In genomic region chr19:7970716-7971448, GRCh38 we compare ENCODE assay signal across 8 cellular contexts. TPM values are rescaled to one million over a fixed set of nuclear protein-coding genes. Genes with fewer than 3 reads are reported as not detected.
DNase-seq lines count a peak whose midpoint lies in the region; ATAC-seq and TF ChIP-seq lines count a peak whose summit lies in the region.

No MANE protein-coding gene starts in this region.

- H3K27me3 ChIP-seq in breast epithelium (no peaks in the 10 kb centered on the region), lower lobe of right lung (ENCODE audit: low read depth) (no peaks in the 10 kb centered on the region), upper lobe of right lung (no peaks in the 10 kb centered on the region)

- TF ChIP-seq CTCF in breast epithelium (IDR thresholded peaks at IDR 0.05) = peak; percentile 28 to 63 (median 51)
- peak; percentile 64 for TF ChIP-seq CTCF in lower lobe of right lung (IDR thresholded peaks at IDR 0.05)
- TF ChIP-seq CTCF in upper lobe of right lung (IDR thresholded peaks at IDR 0.05) = peak; percentile 68

- ATAC-seq in lower lobe of right lung (peak; percentile 53 to 58), upper lobe of right lung (peak; percentile 59)

- DNase-seq in A172 (ENCODE audit: low spot score) (peak; percentile 41), ELR (ENCODE audit: low read depth) (peak; percentile 64), NCI-H2171 treated with DMSO at 0.1 percent for 48 hours (lab: John Stamatoyannopoulos, UW) (peak; percentile 26), breast epithelium (ENCODE audit: low spot score in 2 of 2) (no peak), lower lobe of right lung (peak; percentile 35), upper lobe of right lung (no peak), middle frontal gyrus (ENCODE audit: extremely low spot score, low spot score) (no peak), NCI-H226 (no peak)

- H3K4me3 ChIP-seq in breast epithelium (no peak overlapping the region), lower lobe of right lung (no peak overlapping the region), upper lobe of right lung (no peak overlapping the region)

- H3K27ac ChIP-seq in breast epithelium = no peak overlapping the region
- no peak overlapping the region for H3K27ac ChIP-seq in lower lobe of right lung
- H3K27ac ChIP-seq in upper lobe of right lung = no peak overlapping the region

- no peaks in the 10 kb centered on the region for H3K9me3 ChIP-seq in breast epithelium
- no peaks in the 10 kb centered on the region for H3K9me3 ChIP-seq in lower lobe of right lung
- H3K9me3 ChIP-seq in upper lobe of right lung = no peaks in the 10 kb centered on the region

- intact Hi-C loops in breast epithelium (cut with DNase I; ENCODE audit: low total_unique reads) = no loop called here
- intact Hi-C loops in lower lobe of right lung (cut with DNase I) = no loop called here
- intact Hi-C loops in upper lobe of right lung (cut with DNase I) = no loop called here

- TF ChIP-seq POLR2A in breast epithelium (IDR thresholded peaks at IDR 0.05) = no peak

- no peaks in the 10 kb centered on the region for H3K36me3 ChIP-seq in breast epithelium
- peaks cover 84% of the 10 kb centered on the region for H3K36me3 ChIP-seq in lower lobe of right lung
- H3K36me3 ChIP-seq in upper lobe of right lung = peaks cover 73% of the 10 kb centered on the region

- H3K4me1 ChIP-seq in breast epithelium (no peaks in the 10 kb centered on the region), lower lobe of right lung (no peaks in the 10 kb centered on the region), upper lobe of right lung (no peaks in the 10 kb centered on the region)

RNA-seq across cellular contexts. Expression of gene TIMM44, which starts 27.4 kb away (rescaled TPM):
- total RNA-seq in A172 (2014; rRNA removed; shearing (Covaris generic)) = 82.0 and 92.0 TPM in 2 replicates
- total RNA-seq in breast epithelium = 10 to 100 TPM; 29.3 to 59.6 (median 57.8) TPM
- total RNA-seq in lower lobe of right lung = 45.2 TPM
- 49.8 TPM for total RNA-seq in upper lobe of right lung

RNA-seq across cellular contexts. Expression of gene ELAVL1, which starts 34.6 kb away (rescaled TPM):
- total RNA-seq in A172 (2014; rRNA removed; shearing (Covaris generic)) = 69.3 and 79.7 TPM in 2 replicates
- total RNA-seq in breast epithelium = 10 to 100 TPM; 28.6 to 30.8 (median 29.7) TPM
- 66.3 TPM for total RNA-seq in lower lobe of right lung
- 65.9 TPM for total RNA-seq in upper lobe of right lung

RNA-seq across cellular contexts. Expression of gene CTXN1, which starts 44.9 kb away (rescaled TPM):
- total RNA-seq in A172 (2014; rRNA removed; shearing (Covaris generic)) = 24.3 and 37.0 TPM in 2 replicates
- total RNA-seq in breast epithelium (1 to 10 TPM in 2 of 3 donors, under 1 TPM in 1; 0.32 to 9.5 (median 5.6) TPM), lower lobe of right lung (5.8 TPM), upper lobe of right lung (1.2 TPM)

RNA-seq across cellular contexts. Expression of gene SNAPC2, which starts 50.7 kb away (rescaled TPM):
- 30.6 and 44.5 TPM in 2 replicates for total RNA-seq in A172 (2014; rRNA removed; shearing (Covaris generic))
- total RNA-seq in breast epithelium (10 to 100 TPM; 13.8 to 14.8 (median 13.8) TPM), lower lobe of right lung (17.6 TPM), upper lobe of right lung (28.9 TPM)

RNA-seq across cellular contexts. Expression of gene TGFBR3L, which starts 56.3 kb away (rescaled TPM):
- 0.34 TPM in 1 of 2 replicates, not detected in the other for total RNA-seq in A172 (2014; rRNA removed; shearing (Covaris generic))
- total RNA-seq in breast epithelium (1 to 10 TPM in 1 of 3 donors, not detected in 2; 2.3 TPM), lower lobe of right lung (2.1 TPM), upper lobe of right lung (1.2 TPM)

Comparison
In these comparisons a context has a peak if more than half of its experiments do, and no peak if none do; other contexts are left out.
1. DNase-seq: peak in A172 (single experiment), ELR (single experiment), NCI-H2171 treated with DMSO at 0.1 percent for 48 hours (single experiment) and lower lobe of right lung (single experiment); none in breast epithelium (0 of 2), upper lobe of right lung (single experiment), middle frontal gyrus (single experiment) and NCI-H226 (single experiment).
2. Peak in every context shown above with its lines, with median percentiles within 50 percentile points of each other: CTCF ChIP-seq.